In the genomic region with DNA sequence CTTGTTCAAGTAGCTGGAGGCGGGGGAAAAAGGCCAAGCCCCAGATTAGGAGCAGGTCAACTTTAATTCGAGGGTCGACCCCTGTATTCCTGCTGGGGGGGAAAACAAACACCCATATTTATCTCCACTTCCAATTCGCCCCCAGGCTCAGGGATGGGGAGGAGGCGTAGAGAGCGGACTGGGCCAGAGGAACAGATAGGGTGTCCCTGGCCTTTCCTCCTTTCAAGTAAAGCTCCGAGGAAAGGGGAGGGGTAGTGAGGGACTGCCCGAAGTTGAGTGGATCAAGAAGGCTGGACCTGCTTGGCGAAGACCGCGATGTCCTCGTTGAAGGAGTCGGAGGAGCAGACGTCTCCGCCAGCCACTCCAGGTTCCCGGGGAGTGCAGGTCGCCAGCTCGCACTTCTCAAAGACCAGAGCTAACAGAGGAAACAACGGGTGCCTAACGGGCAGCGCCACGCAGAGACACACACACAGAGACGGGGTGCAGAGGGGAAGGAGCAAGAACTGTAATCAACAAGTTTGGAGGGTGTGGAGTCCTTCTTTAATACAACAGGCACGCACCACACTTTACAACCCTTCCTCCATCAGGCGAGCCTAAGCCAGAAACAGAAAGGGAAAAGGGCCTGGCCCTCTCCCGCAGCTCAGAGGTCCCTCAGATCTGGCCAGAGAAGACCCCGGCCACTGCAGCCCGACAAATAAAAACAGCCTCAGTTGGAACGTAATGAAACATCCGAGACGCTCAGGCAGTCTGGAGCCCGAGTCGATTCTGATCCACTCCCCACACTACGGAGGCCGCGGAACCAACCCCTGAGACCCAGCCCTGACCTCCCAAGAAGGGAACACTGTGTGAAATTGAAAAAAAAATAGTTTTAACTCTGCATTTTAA, we compare ENCODE assay signal across 9 cellular contexts. TPM values are rescaled to one million over a fixed set of nuclear protein-coding genes. Genes with fewer than 3 reads are reported as not detected.
DNase-seq lines count a peak whose midpoint lies in the region; ATAC-seq and FAIRE-seq lines count a peak whose summit lies in the region.
"Had no signal": no experiment of that assay in that cellular context is flagged by ENCODE, and none has a peak within 500 bp of the region (broad histone marks: within the 10 kb centered on the region; RNA-seq: fewer than 3 reads in every experiment).

No MANE protein-coding gene starts in this region.

- no peak overlapping the region for H3K27ac Mint-ChIP-seq in central memory CD8-positive, alpha-beta T cell (ENCODE audit: low read depth)

- H3K36me3 Mint-ChIP-seq in central memory CD8-positive, alpha-beta T cell (ENCODE audit: insufficient read depth) = peaks cover 14% of the 10 kb centered on the region

- H3K27ac ChIP-seq in stomach smooth muscle (ENCODE audit: low read length) = peak overlapping the region; percentile 90

- H3K4me1 ChIP-seq in stomach smooth muscle (ENCODE audit: control insufficient read depth, insufficient read depth, low read length) = peaks cover 32% of the 10 kb centered on the region

- H3K36me3 ChIP-seq in stomach smooth muscle (ENCODE audit: control insufficient read depth in 2 of 2, insufficient read depth in 2 of 2, low read length in 2 of 2) = peaks cover 0 to 8% of the 10 kb centered on the region in 2 donors

- ATAC-seq in central memory CD8-positive, alpha-beta T cell (replicated peaks; ENCODE audit: extremely low read depth, poor library complexity, severe bottlenecking) = no peak

- peaks cover 34% of the 10 kb centered on the region for H3K4me1 Mint-ChIP-seq in central memory CD8-positive, alpha-beta T cell

- no peaks in the 10 kb centered on the region for H3K9me3 Mint-ChIP-seq in central memory CD8-positive, alpha-beta T cell

- H3K4me3 Mint-ChIP-seq in central memory CD8-positive, alpha-beta T cell = peak overlapping the region; percentile 84

- FAIRE-seq in frontal cortex (lab: Jason Lieb, UNC) = no peak

- H3K4me3 ChIP-seq in stomach smooth muscle (ENCODE audit: low read length in 2 of 2) = peak overlapping the region; percentile 91 to 95

- H3K27me3 ChIP-seq in stomach smooth muscle (ENCODE audit: control insufficient read depth in 1 of 2, insufficient read depth in 2 of 2, low read length in 2 of 2) = no peaks in the 10 kb centered on the region

- peak overlapping the region; percentile 90 to 93 for H3K9ac ChIP-seq in stomach smooth muscle (ENCODE audit: low read length in 2 of 2)

- peaks cover 92% of the 10 kb centered on the region for H3K27me3 Mint-ChIP-seq in central memory CD8-positive, alpha-beta T cell

- DNase-seq in HT1080 (ENCODE audit: low read depth) (peak; percentile 7), iris pigment epithelial cell (ENCODE audit: low read depth) (peak; percentile 47), NCI-H2107 (lab: John Stamatoyannopoulos, UW) (no peak), GDM1 (lab: John Stamatoyannopoulos, UW) (no peak), glomerular visceral epithelial cell (ENCODE audit: extremely low spot score) (no peak), frontal cortex (ENCODE audit: low spot score in 2 of 2) (no peak)
- DNase-seq in central memory CD8-positive, alpha-beta T cell (ENCODE audit: low spot score in 2 of 2) = no peak
- DNase-seq: stimulated activated CD4-positive, alpha-beta T cell treated with anti-CD3 and anti-CD28 coated beads, Interleukin-2, amount 100 ng/mL, for 24 hours had no signal

- H3K9me3 ChIP-seq in stomach smooth muscle (ENCODE audit: control insufficient read depth in 2 of 2, low read length in 2 of 2) = no peaks in the 10 kb centered on the region

RNA-seq across cellular contexts. Expression of gene MEIS2, which starts 4.1 kb away (rescaled TPM):
- 17.1 and 31.0 TPM in 2 replicates for total RNA-seq in HT1080 (2014; rRNA removed; shearing (Covaris generic))
- 13.7 and 15.0 TPM in 2 replicates for polyA plus RNA-seq in HT1080 (2015; cell fraction: cytosol; rRNA removed)
- 18.0 and 19.6 TPM in 2 replicates for polyA plus RNA-seq in HT1080 (2015; cell fraction: nucleus; rRNA removed)
- total RNA-seq in frontal cortex = 380 TPM

Comparison
In these comparisons a context has a peak if more than half of its experiments do, and no peak if none do; other contexts are left out.
1. DNase-seq: peak in HT1080 (single experiment) and iris pigment epithelial cell (single experiment); none in central memory CD8-positive, alpha-beta T cell (0 of 2), NCI-H2107 (single experiment), GDM1 (single experiment), glomerular visceral epithelial cell (single experiment) and frontal cortex (0 of 2).
2. RNA of gene MEIS2, which starts 4.1 kb away (total RNA-seq): 380 TPM in frontal cortex (single experiment); 17.1 to 31.0 TPM in HT1080; every median in the first group is over 10 times any median in the second.